Comparison of ENCODE assay signal across 17 cellular contexts in the genomic region with DNA sequence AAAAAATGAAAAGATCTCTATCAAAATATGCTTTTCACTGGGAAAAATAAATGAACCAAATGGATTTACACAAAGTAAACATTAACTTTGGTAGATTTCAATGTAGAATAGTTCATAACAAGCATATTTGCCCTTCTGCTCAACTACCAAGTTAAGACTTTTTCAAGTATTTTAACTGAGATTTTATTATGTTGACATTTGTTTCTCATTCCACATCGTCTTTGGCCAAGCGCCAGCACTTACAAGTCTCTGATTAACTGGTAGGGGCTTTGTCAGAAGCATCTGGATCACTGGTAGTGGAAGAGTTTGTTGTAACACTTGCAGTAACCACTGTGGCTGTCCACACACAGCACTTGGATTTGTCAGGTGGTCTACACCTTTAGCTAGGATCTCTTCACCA. TPM values are rescaled to one million over a fixed set of nuclear protein-coding genes. Genes with fewer than 3 reads are reported as not detected.
"Had no signal": no experiment of that assay in that cellular context is flagged by ENCODE, and none has a peak within 500 bp of the region (broad histone marks: within the 10 kb centered on the region; RNA-seq: fewer than 3 reads in every experiment).

No MANE protein-coding gene starts in this region.

- H3K27me3 ChIP-seq: ovary had no signal

- DNase-seq: activated CD4-positive, CD25-positive, alpha-beta regulatory T cell treated with anti-CD3 and anti-CD28 coated beads, Interleukin-2, amount 50 U/mL, for 72 hours; aorta; effector memory CD4-positive, alpha-beta T cell; head of caudate nucleus; left colon; midbrain; ovary; right lobe of liver; upper lobe of right lung had no signal

- H3K27ac Mint-ChIP-seq: dendritic cell treated with granulocyte-macrophage colony-stimulating factor and Interleukin-4, amounts not matched to agents 40 ng/mL and 50 ng/mL, for 4 days; stimulated activated naive CD8-positive, alpha-beta T cell treated with anti-CD3 and anti-CD28 coated beads, Interleukin-15, Interleukin-2, amounts not matched to agents 100 ng/mL and 50 ng/mL, for 24 hours had no signal

- H3K27me3 Mint-ChIP-seq: stimulated activated naive CD8-positive, alpha-beta T cell treated with anti-CD3 and anti-CD28 coated beads, Interleukin-15, Interleukin-2, amounts not matched to agents 100 ng/mL and 50 ng/mL, for 24 hours had no signal

- H3K4me2 ChIP-seq: smooth muscle cell had no signal

- H3K27ac ChIP-seq: ovary, right lobe of liver, upper lobe of right lung had no signal

- H3K9me3 Mint-ChIP-seq: dendritic cell treated with granulocyte-macrophage colony-stimulating factor and Interleukin-4, amounts not matched to agents 40 ng/mL and 50 ng/mL, for 4 days; stimulated activated naive CD8-positive, alpha-beta T cell treated with anti-CD3 and anti-CD28 coated beads, Interleukin-15, Interleukin-2, amounts not matched to agents 100 ng/mL and 50 ng/mL, for 24 hours had no signal

- ATAC-seq: left colon, right lobe of liver, upper lobe of right lung had no signal

- H3K4me3 Mint-ChIP-seq: dendritic cell treated with granulocyte-macrophage colony-stimulating factor and Interleukin-4, amounts not matched to agents 40 ng/mL and 50 ng/mL, for 4 days; stimulated activated naive CD8-positive, alpha-beta T cell treated with anti-CD3 and anti-CD28 coated beads, Interleukin-15, Interleukin-2, amounts not matched to agents 100 ng/mL and 50 ng/mL, for 24 hours had no signal

- FAIRE-seq: frontal cortex had no signal

- H3K36me3 ChIP-seq: ovary, right lobe of liver, upper lobe of right lung had no signal

- H3K9me3 ChIP-seq: ovary, right lobe of liver, upper lobe of right lung had no signal

- H3K4me1 ChIP-seq: right lobe of liver, upper lobe of right lung had no signal

- H3K4me3 ChIP-seq: ovary, right lobe of liver, smooth muscle cell, upper lobe of right lung had no signal

RNA-seq across cellular contexts. Expression of a gene that starts 22.9 kb away (rescaled TPM):
- total RNA-seq: myocyte, smooth muscle cell had no signal
- polyA plus RNA-seq: smooth muscle cell had no signal

RNA-seq across cellular contexts. Expression of a gene that starts 46.1 kb away (rescaled TPM):
- total RNA-seq: fibroblast of lung, left colon, lung microvascular endothelial cell, myocyte, ovary, pulmonary artery endothelial cell, smooth muscle cell, upper lobe of right lung had no signal
- polyA plus RNA-seq: aorta, fibroblast of lung, ovary, smooth muscle cell had no signal
